In genomic region chr7:135774284-135774683, GRCh38 we compare ENCODE assay signal across 10 cellular contexts. TPM values are rescaled to one million over a fixed set of nuclear protein-coding genes. Genes with fewer than 3 reads are reported as not detected.
A peak's percentile ranks its signal among the peaks of the same experiment; 100 is the strongest.
DNase-seq lines count a peak whose midpoint lies in the region; ATAC-seq, FAIRE-seq and TF ChIP-seq lines count a peak whose summit lies in the region.
"Had no signal": no experiment of that assay in that cellular context is flagged by ENCODE, and none has a peak within 500 bp of the region (broad histone marks: within the 10 kb centered on the region; RNA-seq: fewer than 3 reads in every experiment).

No MANE protein-coding gene starts in this region.

- ATAC-seq in PC-3 = peak; percentile 90
- peak; percentile 73 to 94 (median 86) for ATAC-seq in heart right ventricle
- ATAC-seq in gastrocnemius medialis = peak; percentile 82 to 84

- H3K9ac ChIP-seq in PC-3 (ENCODE audit: low read length) (no peak overlapping the region), kidney (ENCODE audit: low read length in 2 of 2) (no peak overlapping the region)

- 22 to 35% methylated on average over 4 of the region's 4 CpGs for WGBS in heart right ventricle, 2 donors

- H3K9me2 ChIP-seq in PC-3 (replicated peaks; ENCODE audit: low read length) = no peaks in the 10 kb centered on the region

- intact Hi-C loops in PC-3 (cut with micrococcal nuclease) = loop anchor here (1.0 to 10.0 kb wide), 3 partner anchors 28 to 101 kb away; no protein-coding TSS in a partner anchor
- intact Hi-C loops in heart right ventricle (cut with DNase I) = loop anchor here in 1 of 10 donors (5.0 kb wide), 1 partner anchor 102 kb away; no protein-coding TSS in a partner anchor
- intact Hi-C loops in gastrocnemius medialis (cut with DNase I; ENCODE audit: low total_unique reads) = no loop called here
- intact Hi-C loops in kidney (cut with DNase I) = no loop called here

- no peak overlapping the region for H3K4me3 ChIP-seq in PC-3 (ENCODE audit: low read length)
- no peak overlapping the region for H3K4me3 ChIP-seq in heart right ventricle
- H3K4me3 ChIP-seq in gastrocnemius medialis = no peak overlapping the region
- H3K4me3 ChIP-seq in kidney (ENCODE audit: low read length in 2 of 2) = no peak overlapping the region
- H3K4me3 ChIP-seq: suprapubic skin had no signal

- FAIRE-seq in kidney (lab: Jason Lieb, UNC) = no peak

- peak overlapping the region; percentile 3; the same call in 1 of the 2 replicates for H2AFZ ChIP-seq in PC-3 (ENCODE audit: low read length)

- H3K36me3 ChIP-seq in PC-3 (ENCODE audit: low read depth, low read length) = no peaks in the 10 kb centered on the region
- H3K36me3 ChIP-seq in heart right ventricle = no peaks in the 10 kb centered on the region
- no peaks in the 10 kb centered on the region for H3K36me3 ChIP-seq in gastrocnemius medialis
- no peaks in the 10 kb centered on the region for H3K36me3 ChIP-seq in kidney (ENCODE audit: control insufficient read depth in 1 of 2, insufficient read depth in 2 of 2, low read length in 2 of 2)
- H3K36me3 ChIP-seq: suprapubic skin had no signal

- no peaks in the 10 kb centered on the region for H3K79me2 ChIP-seq in PC-3 (ENCODE audit: low read length)

- H3K27me3 ChIP-seq in PC-3 (ENCODE audit: low read length) (no peaks in the 10 kb centered on the region), heart right ventricle (no peaks in the 10 kb centered on the region), gastrocnemius medialis (no peaks in the 10 kb centered on the region)
- H3K27me3 ChIP-seq: suprapubic skin had no signal

- no peaks in the 10 kb centered on the region for H3F3A ChIP-seq in PC-3 (ENCODE audit: low read length, unreplicated experiment)

- no peak overlapping the region for H3K27ac ChIP-seq in PC-3 (ENCODE audit: low read length)
- peak overlapping the region in 9 of 10 donors; percentile 14 to 91 (median 77) for H3K27ac ChIP-seq in heart right ventricle
- H3K27ac ChIP-seq in gastrocnemius medialis = peak overlapping the region in 1 of 4 donors; percentile 20
- no peak overlapping the region for H3K27ac ChIP-seq in kidney (ENCODE audit: low read depth in 2 of 2, low read length in 2 of 2)
- H3K27ac ChIP-seq: suprapubic skin had no signal

- peaks cover 19% of the 10 kb centered on the region for H3K4me1 ChIP-seq in PC-3 (ENCODE audit: insufficient read depth, low read length)
- peaks cover 0 to 45% (median 14%) of the 10 kb centered on the region in 9 donors for H3K4me1 ChIP-seq in heart right ventricle
- peaks cover 8 to 14% of the 10 kb centered on the region in 2 donors for H3K4me1 ChIP-seq in gastrocnemius medialis
- no peaks in the 10 kb centered on the region for H3K4me1 ChIP-seq in kidney (ENCODE audit: control insufficient read depth in 1 of 2, insufficient read depth in 1 of 2, low read depth in 1 of 2, low read length in 2 of 2)

- in situ Hi-C loops in gastrocnemius medialis (cut with MboI; ENCODE audit: low sequenced_read_pairs in 4 of 4) = no loop called here
- in situ Hi-C loops in GM13977 (cut with MboI; ENCODE audit: low pct_unique_long_range_greater_than_20kb, low sequenced_read_pairs, unreplicated experiment) = no loop called here

- peak; percentile 68 for DNase-seq in LoVo (ENCODE audit: low spot score)
- peak; percentile 61 for DNase-seq in PC-3
- peak in 1 of 2 donors; percentile 46 for DNase-seq in heart right ventricle
- DNase-seq in gastrocnemius medialis = no peak
- no peak for DNase-seq in kidney
- DNase-seq in GM20000 (ENCODE audit: low spot score) = no peak
- no peak for DNase-seq in T-helper 1 cell
- no peak for DNase-seq in GM13977 (ENCODE audit: low spot score)

- no TSS peak for BruUV-seq in PC-3 (replicated peaks; lab: Mats Ljungman, UMichigan)

- TF ChIP-seq CTCF in PC-3 (conservative IDR thresholded peaks at IDR 0.05; ENCODE audit: low read depth, low read length) = no peak
- no peak for TF ChIP-seq CTCF in heart right ventricle (IDR thresholded peaks at IDR 0.05)
- TF ChIP-seq CTCF in gastrocnemius medialis (IDR thresholded peaks at IDR 0.05 in 4 of 5, conservative IDR thresholded peaks at IDR 0.05 in 1 of 5) = no peak
- no peak for TF ChIP-seq CTCF in kidney (IDR thresholded peaks at IDR 0.05; ENCODE audit: borderline replicate concordance, extremely low read depth, insufficient read depth)
- TF ChIP-seq CTCF in GM20000 (IDR thresholded peaks at IDR 0.05; ENCODE audit: extremely low read depth, missing control alignments) = no peak
- no peak for TF ChIP-seq CTCF in GM13977 (IDR thresholded peaks at IDR 0.05; ENCODE audit: extremely low read depth, insufficient read depth, missing control alignments)

- no peaks in the 10 kb centered on the region for H3K9me3 ChIP-seq in PC-3 (ENCODE audit: low read length)
- peaks cover 0 to 17% (median 8%) of the 10 kb centered on the region in 11 donors for H3K9me3 ChIP-seq in heart right ventricle
- H3K9me3 ChIP-seq in gastrocnemius medialis = peaks cover 0 to 6% (median 0%) of the 10 kb centered on the region in 3 donors
- peaks cover 5% of the 10 kb centered on the region in 2 donors for H3K9me3 ChIP-seq in kidney (ENCODE audit: control insufficient read depth in 1 of 2, low read length in 2 of 2)

- peak overlapping the region; percentile 15; the same call in 1 of the 2 replicates for H3K4me2 ChIP-seq in PC-3 (ENCODE audit: low read length)

- TF ChIP-seq POLR2A in gastrocnemius medialis (IDR thresholded peaks at IDR 0.05) = no peak

- POLR2A ChIA-PET in PC-3 (lab: Charles Lee; ENCODE audit: unreplicated experiment) = no interaction called here

- CTCF ChIA-PET in PC-3 (lab: Charles Lee) = interaction anchor here (0.7 kb wide), 1 partner anchor 102 kb away, joined by 3 read pairs; no protein-coding TSS in a partner anchor

- H4K20me1 ChIP-seq in PC-3 (ENCODE audit: low read length) = no peaks in the 10 kb centered on the region

RNA-seq across cellular contexts. Expression of gene FAM180A, which starts 25.7 kb away (rescaled TPM):
- total RNA-seq in PC-3 (2014; rRNA removed) = not detected in 2 replicates
- 10 to 100 TPM in 8 of 10 donors, 1 to 10 TPM in 2; 2.0 to 47.6 (median 19.5) TPM for total RNA-seq in heart right ventricle
- 10 to 100 TPM in 1 of 2 donors, 1 to 10 TPM in 1; 2.4 to 11.3 TPM for polyA plus RNA-seq in heart right ventricle
- total RNA-seq in gastrocnemius medialis = 1 to 10 TPM in 2 of 4 donors, under 1 TPM in 1, not detected in 1; 0.65 to 1.9 (median 1.4) TPM
- 1.7 TPM for total RNA-seq in kidney
- 2.2 TPM for polyA plus RNA-seq in kidney (ENCODE audit: insufficient read depth, low read depth, low replicate concordance)

RNA-seq across cellular contexts. Expression of gene SLC13A4, which starts 46.3 kb away (rescaled TPM):
- not detected in 2 replicates for total RNA-seq in PC-3 (2014; rRNA removed)
- total RNA-seq in heart right ventricle = under 1 TPM in 8 of 10 donors, not detected in 2; 0.08 to 0.87 (median 0.56) TPM
- polyA plus RNA-seq in heart right ventricle = 1 to 10 TPM in 1 of 2 donors, under 1 TPM in 1; 0.12 to 2.8 TPM
- total RNA-seq in gastrocnemius medialis = not detected
- not detected for total RNA-seq in kidney
- polyA plus RNA-seq in kidney (ENCODE audit: insufficient read depth, low read depth, low replicate concordance) = not detected
- total RNA-seq: skeletal muscle tissue had no signal

Comparison
In these comparisons a context has a peak if more than half of its experiments do, and no peak if none do; other contexts are left out.
1. DNase-seq: peak in LoVo (single experiment) and PC-3 (single experiment); none in gastrocnemius medialis (0 of 2), kidney (single experiment), GM20000 (single experiment), T-helper 1 cell (0 of 5) and GM13977 (single experiment).
2. H3K27ac ChIP-seq: peak in heart right ventricle (9 of 10); none in PC-3 (single experiment) and kidney (0 of 2).
3. Peak in every context shown above with its lines, with median percentiles within 50 percentile points of each other: ATAC-seq.